Comparison of ENCODE assay signal across 15 cellular contexts in genomic region chr22:21623402-21623970, GRCh38. TPM values are rescaled to one million over a fixed set of nuclear protein-coding genes. Genes with fewer than 3 reads are reported as not detected.
DNase-seq lines count a peak whose midpoint lies in the region; ATAC-seq, FAIRE-seq and TF ChIP-seq lines count a peak whose summit lies in the region.
"Had no signal": no experiment of that assay in that cellular context is flagged by ENCODE, and none has a peak within 500 bp of the region (broad histone marks: within the 10 kb centered on the region; RNA-seq: fewer than 3 reads in every experiment).

No MANE protein-coding gene starts in this region.

- H3K4me3 ChIP-seq in HCT116 (replicated peaks in 1 of 2; ENCODE audit: low read depth in 1 of 2, low read length in 2 of 2) (no peak overlapping the region), K562 (no peak overlapping the region)
- H3K4me3 ChIP-seq: heart right ventricle, uterus had no signal

- H3K27me3 ChIP-seq in HCT116 (ENCODE audit: insufficient read depth, low read length): no peaks in the 10 kb centered on the region
- H3K27me3 ChIP-seq in K562 (ENCODE audit: control insufficient read depth in 2 of 2, insufficient read depth in 2 of 2, low read length in 2 of 2): no peaks in the 10 kb centered on the region
- H3K27me3 ChIP-seq: heart right ventricle, uterus had no signal

- peak overlapping the region; percentile 89; the same call in 1 of the 2 replicates for H3K27ac ChIP-seq in 22Rv1
- peak overlapping the region; percentile 7; the same call in 1 of the 2 replicates for H3K27ac ChIP-seq in HCT116 (ENCODE audit: low read depth, low read length)
- H3K27ac ChIP-seq in K562 (ENCODE audit: extremely low read depth, low read depth, low read length): no peak overlapping the region
- H3K27ac ChIP-seq: uterus had no signal

- no peaks in the 10 kb centered on the region for H3K9me3 ChIP-seq in HCT116 (ENCODE audit: control insufficient read depth in 1 of 2, insufficient read depth in 1 of 2, low read depth in 1 of 2, low read length in 2 of 2)
- no peaks in the 10 kb centered on the region for H3K9me3 ChIP-seq in K562 (replicated peaks; ENCODE audit: control insufficient read depth, insufficient read depth, low read depth, low read length)
- H3K9me3 ChIP-seq: heart right ventricle, uterus had no signal

- WGBS in K562 (ENCODE audit: insufficient coverage, low coverage, missing lambda C conversion rate): 88% methylated on average over 11 of the region's 11 CpGs

- peaks cover 14% of the 10 kb centered on the region for H3K36me3 Mint-ChIP-seq in nephron progenitor cell (ENCODE audit: low read depth)
- H3K36me3 Mint-ChIP-seq in activated T-helper 1 cell treated with anti-CD3 and anti-CD28 coated beads, Interleukin-12 subunit alpha, Interleukin-12 subunit beta, Interleukin-2, Interleukin-4 antibody, amounts not matched to agents 30 ng/mL and 10 ng/mL and 1 ng/mL, durations not matched to agents 14 hours and 24 hours and 36 hours (ENCODE audit: low read depth): peaks cover 27% of the 10 kb centered on the region

- no peaks in the 10 kb centered on the region for H3K9me2 ChIP-seq in HCT116 (ENCODE audit: insufficient read depth)

- H3K4me2 ChIP-seq in HCT116 (ENCODE audit: low read length): no peak overlapping the region
- no peak overlapping the region for H3K4me2 ChIP-seq in K562 (ENCODE audit: insufficient read depth, low read length)

- no peak overlapping the region for H3K9ac ChIP-seq in HCT116 (ENCODE audit: low read length)
- H3K9ac ChIP-seq in K562 (ENCODE audit: insufficient read depth in 1 of 2, low read depth in 2 of 2, low read length in 2 of 2): peak overlapping the region in 1 of 2 experiments; percentile 58; a peak in 2 of 4 replicates

- CTCF ChIA-PET in HCT116 (lab: Charles Lee): interaction anchor here (0.7 to 3.2 kb wide), 3 partner anchors 9 to 21 kb away, joined by 3 to 16 read pairs (median 3); partner anchors contain the start of genes CCDC116 and SDF2L1
- CTCF ChIA-PET in K562 (lab: Yijun Ruan, JAX; ENCODE audit: low intra/inter-chr PET ratio): interaction anchor here (0.8 to 2.6 kb wide), 2 partner anchors 19 to 24 kb away, joined by 4 to 40 read pairs; partner anchors contain the start of gene SDF2L1

- no peaks in the 10 kb centered on the region for H3K27me3 Mint-ChIP-seq in nephron progenitor cell (ENCODE audit: low read depth, poor library complexity)
- H3K27me3 Mint-ChIP-seq in activated T-helper 1 cell treated with anti-CD3 and anti-CD28 coated beads, Interleukin-12 subunit alpha, Interleukin-12 subunit beta, Interleukin-2, Interleukin-4 antibody, amounts not matched to agents 30 ng/mL and 10 ng/mL and 1 ng/mL, durations not matched to agents 14 hours and 24 hours and 36 hours (ENCODE audit: insufficient read depth): no peaks in the 10 kb centered on the region
- H3K27me3 Mint-ChIP-seq: activated naive CD8-positive, alpha-beta T cell treated with anti-CD3 and anti-CD28 coated beads, Interleukin-2, amount 10 ng/mL, durations not matched to agents 7 days and 5 days; B cell had no signal

- intact Hi-C loops in HCT116 (cut with micrococcal nuclease): no loop called here
- intact Hi-C loops in K562 (cut with micrococcal nuclease): no loop called here
- intact Hi-C loops in activated T-helper 1 cell treated with anti-CD3 and anti-CD28 coated beads, Interleukin-12 subunit alpha, Interleukin-12 subunit beta, Interleukin-2, Interleukin-4 antibody, amounts not matched to agents 30 ng/mL and 10 ng/mL and 1 ng/mL, durations not matched to agents 14 hours and 24 hours and 36 hours (cut with micrococcal nuclease): no loop called here

- peaks cover 60% of the 10 kb centered on the region for H3K4me1 Mint-ChIP-seq in nephron progenitor cell
- peaks cover 25% of the 10 kb centered on the region for H3K4me1 Mint-ChIP-seq in activated T-helper 1 cell treated with anti-CD3 and anti-CD28 coated beads, Interleukin-12 subunit alpha, Interleukin-12 subunit beta, Interleukin-2, Interleukin-4 antibody, amounts not matched to agents 30 ng/mL and 10 ng/mL and 1 ng/mL, durations not matched to agents 14 hours and 24 hours and 36 hours (ENCODE audit: low read depth)

- peaks cover 41% of the 10 kb centered on the region for H3K9me1 ChIP-seq in K562 (ENCODE audit: control insufficient read depth, insufficient read depth, low read length)

- no peaks in the 10 kb centered on the region for H3K9me3 Mint-ChIP-seq in nephron progenitor cell
- H3K9me3 Mint-ChIP-seq in activated T-helper 1 cell treated with anti-CD3 and anti-CD28 coated beads, Interleukin-12 subunit alpha, Interleukin-12 subunit beta, Interleukin-2, Interleukin-4 antibody, amounts not matched to agents 30 ng/mL and 10 ng/mL and 1 ng/mL, durations not matched to agents 14 hours and 24 hours and 36 hours: no peaks in the 10 kb centered on the region
- H3K9me3 Mint-ChIP-seq: activated naive CD8-positive, alpha-beta T cell treated with anti-CD3 and anti-CD28 coated beads, Interleukin-2, amount 10 ng/mL, durations not matched to agents 7 days and 5 days had no signal

- BruUV-seq in HCT116 (replicated peaks; lab: Mats Ljungman, UMichigan) (no TSS peak), K562 (replicated peaks; lab: Mats Ljungman, UMichigan) (no TSS peak)

- peaks cover 76% of the 10 kb centered on the region for H3K79me2 ChIP-seq in HCT116 (ENCODE audit: insufficient read depth, low read length)
- H3K79me2 ChIP-seq in K562 (ENCODE audit: control insufficient read depth, insufficient read depth, low read length): peaks cover 94% of the 10 kb centered on the region

- TF ChIP-seq CTCF in 22Rv1 (IDR thresholded peaks at IDR 0.05): no peak
- TF ChIP-seq CTCF in HCT116 (IDR thresholded peaks at IDR 0.05 in 2 of 3, conservative IDR thresholded peaks at IDR 0.05 in 1 of 3; ENCODE audit: borderline replicate concordance in 1 of 3, insufficient read depth in 1 of 3, low read depth in 2 of 3, low read length in 2 of 3): no peak
- TF ChIP-seq CTCF in K562 (IDR thresholded peaks at IDR 0.05 in 2 of 3, conservative IDR thresholded peaks at IDR 0.05 in 1 of 3; ENCODE audit: insufficient read depth in 2 of 3, low read depth in 1 of 3, low read length in 3 of 3): no peak
- no peak for TF ChIP-seq CTCF in nephron progenitor cell (IDR thresholded peaks at IDR 0.05)

- TF ChIP-seq RAD21 in HCT116 (IDR thresholded peaks at IDR 0.05; ENCODE audit: low read depth): no peak
- TF ChIP-seq RAD21 in K562 (CRISPR knock-in tag; conservative IDR thresholded peaks at IDR 0.05 in 1 of 2, IDR thresholded peaks at IDR 0.05 in 1 of 2): no peak

- DNase-seq in HCT116 (ENCODE audit: low read depth, low spot score): no peak
- no peak for DNase-seq in K562 (ENCODE audit: extremely low read depth in 1 of 4, low spot score in 3 of 4)
- no peak for DNase-seq in nephron progenitor cell
- DNase-seq in activated T-helper 1 cell treated with anti-CD3 and anti-CD28 coated beads, Interleukin-12 subunit alpha, Interleukin-12 subunit beta, Interleukin-2, Interleukin-4 antibody, amounts not matched to agents 30 ng/mL and 10 ng/mL and 1 ng/mL, durations not matched to agents 14 hours and 24 hours and 36 hours (ENCODE audit: low spot score): no peak
- no peak for DNase-seq in NAMALWA (ENCODE audit: low spot score)
- no peak for DNase-seq in DMS114 treated with DMSO at 0.1 percent for 48 hours (lab: John Stamatoyannopoulos, UW; ENCODE audit: unreplicated experiment)
- no peak for DNase-seq in CD1c-positive myeloid dendritic cell (ENCODE audit: extremely low spot score)
- DNase-seq: NCI-H2171, uterus had no signal

- peak overlapping the region; percentile 95 for H3K27ac Mint-ChIP-seq in nephron progenitor cell
- H3K27ac Mint-ChIP-seq in activated T-helper 1 cell treated with anti-CD3 and anti-CD28 coated beads, Interleukin-12 subunit alpha, Interleukin-12 subunit beta, Interleukin-2, Interleukin-4 antibody, amounts not matched to agents 30 ng/mL and 10 ng/mL and 1 ng/mL, durations not matched to agents 14 hours and 24 hours and 36 hours: no peak overlapping the region

- no peak for ATAC-seq in HCT116
- ATAC-seq in K562: no peak

- H3K4me1 ChIP-seq in HCT116 (ENCODE audit: control insufficient read depth in 1 of 2, insufficient read depth in 2 of 2, low read length in 2 of 2) (peaks cover 5 to 19% of the 10 kb centered on the region in 2 experiments), K562 (replicated peaks in 1 of 2; ENCODE audit: control insufficient read depth in 2 of 2, insufficient read depth in 2 of 2, low read length in 2 of 2) (peaks cover 31 to 62% of the 10 kb centered on the region in 2 experiments)

- no peak for FAIRE-seq in K562 (lab: Jason Lieb, UNC)

- RAD21 ChIA-PET in HCT116 (lab: Charles Lee; ENCODE audit: low non-redundant PET in 1 of 2, low total read pairs in 2 of 2, uncharacterized antibody in 2 of 2, unreplicated experiment in 2 of 2): no interaction called here

- TF ChIP-seq POLR2A in HCT116 (IDR thresholded peaks at IDR 0.05; ENCODE audit: borderline replicate concordance, extremely low read depth, insufficient read depth, insufficient read length) (no peak), K562 (conservative IDR thresholded peaks at IDR 0.05) (no peak)

- H4K20me1 ChIP-seq in HCT116 (ENCODE audit: insufficient read depth) (no peaks in the 10 kb centered on the region), K562 (replicated peaks; ENCODE audit: control insufficient read depth, insufficient read depth, low read length) (peaks cover 80% of the 10 kb centered on the region)

- no peak overlapping the region for H3K4me3 Mint-ChIP-seq in nephron progenitor cell
- H3K4me3 Mint-ChIP-seq in activated T-helper 1 cell treated with anti-CD3 and anti-CD28 coated beads, Interleukin-12 subunit alpha, Interleukin-12 subunit beta, Interleukin-2, Interleukin-4 antibody, amounts not matched to agents 30 ng/mL and 10 ng/mL and 1 ng/mL, durations not matched to agents 14 hours and 24 hours and 36 hours: no peak overlapping the region
- H3K4me3 Mint-ChIP-seq: activated naive CD8-positive, alpha-beta T cell treated with anti-CD3 and anti-CD28 coated beads, Interleukin-2, amount 10 ng/mL, durations not matched to agents 7 days and 5 days; B cell had no signal

- no peak for TF ChIP-seq EP300 in K562 (IDR thresholded peaks at IDR 0.05; ENCODE audit: low read length)

- H2AFZ ChIP-seq in HCT116 (ENCODE audit: low read depth, low read length, poor library complexity, severe bottlenecking) (no peak overlapping the region), K562 (ENCODE audit: low read depth, low read length) (no peak overlapping the region)

- POLR2A ChIA-PET in HCT116 (lab: Charles Lee): no interaction called here
- POLR2A ChIA-PET in K562 (lab: Yijun Ruan, JAX): interaction anchor here (0.7 to 76.8 kb wide), 9 partner anchors 4 to 343 kb away, joined by 3 to 4622 read pairs (median 6); partner anchors contain the start of genes CCDC116, PPIL2, SDF2L1 and YDJC

- in situ Hi-C loops in K562 (cut with MboI): no loop called here

- H3K36me3 ChIP-seq in HCT116 (ENCODE audit: control insufficient read depth in 1 of 2, insufficient read depth in 2 of 2, low read length in 2 of 2) (peaks cover 0 to 33% of the 10 kb centered on the region in 2 experiments; a peak in 1 of 4 replicates), K562 (ENCODE audit: control insufficient read depth, insufficient read depth, low read length) (peaks cover 94% of the 10 kb centered on the region)
- H3K36me3 ChIP-seq: uterus had no signal

RNA-seq across cellular contexts. Expression of gene YDJC, which starts 6.3 kb away (rescaled TPM):
- 78.3 TPM for total RNA-seq in HCT116 (2021; ENCODE audit: unreplicated experiment)
- polyA plus RNA-seq in HCT116 (2012): 65.4 and 68.8 TPM in 2 replicates
- total RNA-seq in K562 (2011; cell fraction: chromatin; rRNA removed; ENCODE audit: low replicate concordance): 121 and 504 TPM in 2 replicates
- total RNA-seq in K562 (2011; cell fraction: nucleolus; rRNA removed): 857 and 885 TPM in 2 replicates
- 325 and 370 TPM in 2 replicates for total RNA-seq in K562 (2011; cell fraction: nucleoplasm; rRNA removed)
- total RNA-seq in K562 (2014; rRNA removed): 871 and 1,007 TPM in 2 replicates
- total RNA-seq in K562 (2014; rRNA removed; fragmentation: Illumina TruSeq; extraction: Trizol): 69.0 and 87.5 TPM in 2 replicates
- 164 and 196 TPM in 2 replicates for total RNA-seq in K562 (2015; rRNA removed; fragmentation: Illumina TruSeq; extraction: Trizol)
- 626 and 641 TPM in 2 replicates for total RNA-seq in K562 (2021)
- polyA plus RNA-seq in K562 (2011; rRNA removed): 203 and 277 TPM in 2 replicates
- polyA plus RNA-seq in K562 (2011; cell fraction: cytosol; rRNA removed): 382 and 1,449 TPM in 2 replicates
- polyA plus RNA-seq in K562 (2011; cell fraction: nucleus; rRNA removed): 629 and 1,089 TPM in 2 replicates
- polyA plus RNA-seq in K562 (2012): 282 and 288 TPM in 2 replicates
- 106 and 159 TPM in 2 replicates for polyA plus RNA-seq in K562 (2014; fragmentation: Illumina TruSeq; extraction: Trizol)
- polyA plus RNA-seq in K562 (2014; fragmentation: Nextera tagmentation; extraction: Ambion mirVana): 10 to 100 TPM; 13.5 to 23.5 TPM
- 707 and 732 TPM in 2 replicates for polyA plus RNA-seq in K562 (2014; rRNA removed)
- 35.0 and 44.2 TPM in 2 replicates for polyA minus RNA-seq in K562 (2011; rRNA and poly(A)+ RNA removed)
- polyA minus RNA-seq in K562 (2011; cell fraction: cytosol; rRNA and poly(A)+ RNA removed): 212 and 264 TPM in 2 replicates
- polyA minus RNA-seq in K562 (2011; cell fraction: nucleus; rRNA and poly(A)+ RNA removed): 294 and 313 TPM in 2 replicates
- 51.7 and 51.8 TPM in 2 replicates for total RNA-seq in activated T-helper 1 cell treated with anti-CD3 and anti-CD28 coated beads, Interleukin-12 subunit alpha, Interleukin-12 subunit beta, Interleukin-2, Interleukin-4 antibody, amounts not matched to agents 30 ng/mL and 10 ng/mL and 1 ng/mL, durations not matched to agents 14 hours and 24 hours and 36 hours

RNA-seq across cellular contexts. Expression of gene CCDC116, which starts 9.1 kb away (rescaled TPM):
- total RNA-seq in HCT116 (2021; ENCODE audit: unreplicated experiment) (0.66 TPM), K562 (2014; rRNA removed) (9.3 and 13.6 TPM in 2 replicates), K562 (2014; rRNA removed; fragmentation: Illumina TruSeq; extraction: Trizol) (2.1 and 2.8 TPM in 2 replicates), K562 (2015; rRNA removed; fragmentation: Illumina TruSeq; extraction: Trizol) (4.7 and 5.2 TPM in 2 replicates), K562 (2021) (11.3 and 15.6 TPM in 2 replicates)
- 0.19 and 0.40 TPM in 2 replicates for polyA plus RNA-seq in HCT116 (2012)
- total RNA-seq in K562 (2011; cell fraction: chromatin; rRNA removed; ENCODE audit: low replicate concordance): 11.2 and 34.3 TPM in 2 replicates
- total RNA-seq in K562 (2011; cell fraction: nucleolus; rRNA removed): 28.7 and 33.9 TPM in 2 replicates
- 18.1 and 19.5 TPM in 2 replicates for total RNA-seq in K562 (2011; cell fraction: nucleoplasm; rRNA removed)
- polyA plus RNA-seq in K562 (2011; rRNA removed) (1.6 and 2.1 TPM in 2 replicates), K562 (2014; fragmentation: Illumina TruSeq; extraction: Trizol) (6.3 and 8.9 TPM in 2 replicates), K562 (2014; fragmentation: Nextera tagmentation; extraction: Ambion mirVana) (1 to 10 TPM; 1.6 to 2.3 TPM), K562 (2014; rRNA removed) (7.1 and 8.6 TPM in 2 replicates)
- polyA plus RNA-seq in K562 (2011; cell fraction: cytosol; rRNA removed): 1.8 and 5.8 TPM in 2 replicates
- 6.5 and 19.5 TPM in 2 replicates for polyA plus RNA-seq in K562 (2011; cell fraction: nucleus; rRNA removed)
- polyA plus RNA-seq in K562 (2012): 5.2 and 6.4 TPM in 2 replicates
- polyA minus RNA-seq in K562 (2011; rRNA and poly(A)+ RNA removed): 1.3 and 1.8 TPM in 2 replicates
- 1.5 and 3.9 TPM in 2 replicates for polyA minus RNA-seq in K562 (2011; cell fraction: cytosol; rRNA and poly(A)+ RNA removed)
- polyA minus RNA-seq in K562 (2011; cell fraction: nucleus; rRNA and poly(A)+ RNA removed): 8.3 and 12.3 TPM in 2 replicates
- 0.54 and 0.73 TPM in 2 replicates for total RNA-seq in activated T-helper 1 cell treated with anti-CD3 and anti-CD28 coated beads, Interleukin-12 subunit alpha, Interleukin-12 subunit beta, Interleukin-2, Interleukin-4 antibody, amounts not matched to agents 30 ng/mL and 10 ng/mL and 1 ng/mL, durations not matched to agents 14 hours and 24 hours and 36 hours
- total RNA-seq: lung microvascular endothelial cell, PC-3 had no signal

RNA-seq across cellular contexts. Expression of gene SDF2L1, which starts 18.6 kb away (rescaled TPM):
- total RNA-seq in HCT116 (2021; ENCODE audit: unreplicated experiment): 86.2 TPM
- polyA plus RNA-seq in HCT116 (2012): 66.8 and 101 TPM in 2 replicates
- 72.2 and 221 TPM in 2 replicates for total RNA-seq in K562 (2011; cell fraction: chromatin; rRNA removed; ENCODE audit: low replicate concordance)
- 489 and 555 TPM in 2 replicates for total RNA-seq in K562 (2011; cell fraction: nucleolus; rRNA removed)
- 263 and 279 TPM in 2 replicates for total RNA-seq in K562 (2011; cell fraction: nucleoplasm; rRNA removed)
- 894 and 989 TPM in 2 replicates for total RNA-seq in K562 (2014; rRNA removed)
- 41.9 and 82.9 TPM in 2 replicates for total RNA-seq in K562 (2014; rRNA removed; fragmentation: Illumina TruSeq; extraction: Trizol)
- total RNA-seq in K562 (2015; rRNA removed; fragmentation: Illumina TruSeq; extraction: Trizol): 135 and 153 TPM in 2 replicates
- 551 and 557 TPM in 2 replicates for total RNA-seq in K562 (2021)
- 124 and 218 TPM in 2 replicates for polyA plus RNA-seq in K562 (2011; rRNA removed)
- 273 and 603 TPM in 2 replicates for polyA plus RNA-seq in K562 (2011; cell fraction: cytosol; rRNA removed)
- polyA plus RNA-seq in K562 (2011; cell fraction: nucleus; rRNA removed): 110 and 123 TPM in 2 replicates
- 384 and 632 TPM in 2 replicates for polyA plus RNA-seq in K562 (2012)
- 33.8 and 82.2 TPM in 2 replicates for polyA plus RNA-seq in K562 (2014; fragmentation: Illumina TruSeq; extraction: Trizol)
- 10 to 100 TPM; 15.1 to 34.8 TPM for polyA plus RNA-seq in K562 (2014; fragmentation: Nextera tagmentation; extraction: Ambion mirVana)
- 666 and 827 TPM in 2 replicates for polyA plus RNA-seq in K562 (2014; rRNA removed)
- polyA minus RNA-seq in K562 (2011; rRNA and poly(A)+ RNA removed): 50.1 and 80.5 TPM in 2 replicates
- 107 and 114 TPM in 2 replicates for polyA minus RNA-seq in K562 (2011; cell fraction: cytosol; rRNA and poly(A)+ RNA removed)
- polyA minus RNA-seq in K562 (2011; cell fraction: nucleus; rRNA and poly(A)+ RNA removed): 37.7 and 69.6 TPM in 2 replicates
- total RNA-seq in activated T-helper 1 cell treated with anti-CD3 and anti-CD28 coated beads, Interleukin-12 subunit alpha, Interleukin-12 subunit beta, Interleukin-2, Interleukin-4 antibody, amounts not matched to agents 30 ng/mL and 10 ng/mL and 1 ng/mL, durations not matched to agents 14 hours and 24 hours and 36 hours: 98.8 and 100 TPM in 2 replicates

RNA-seq across cellular contexts. Expression of gene PPIL2, which starts 42.3 kb away (rescaled TPM):
- 46.1 TPM for total RNA-seq in HCT116 (2021; ENCODE audit: unreplicated experiment)
- 34.7 and 35.2 TPM in 2 replicates for polyA plus RNA-seq in HCT116 (2012)
- total RNA-seq in K562 (2011; cell fraction: chromatin; rRNA removed; ENCODE audit: low replicate concordance): 1,132 and 1,539 TPM in 2 replicates
- 736 and 826 TPM in 2 replicates for total RNA-seq in K562 (2011; cell fraction: nucleolus; rRNA removed)
- total RNA-seq in K562 (2011; cell fraction: nucleoplasm; rRNA removed): 718 and 814 TPM in 2 replicates
- total RNA-seq in K562 (2014; rRNA removed): 174 and 195 TPM in 2 replicates
- total RNA-seq in K562 (2014; rRNA removed; fragmentation: Illumina TruSeq; extraction: Trizol): 104 and 115 TPM in 2 replicates
- total RNA-seq in K562 (2015; rRNA removed; fragmentation: Illumina TruSeq; extraction: Trizol): 170 and 172 TPM in 2 replicates
- 251 and 267 TPM in 2 replicates for total RNA-seq in K562 (2021)
- 193 and 247 TPM in 2 replicates for polyA plus RNA-seq in K562 (2011; rRNA removed)
- 143 and 211 TPM in 2 replicates for polyA plus RNA-seq in K562 (2011; cell fraction: cytosol; rRNA removed)
- 801 and 951 TPM in 2 replicates for polyA plus RNA-seq in K562 (2011; cell fraction: nucleus; rRNA removed)
- polyA plus RNA-seq in K562 (2012): 185 and 193 TPM in 2 replicates
- polyA plus RNA-seq in K562 (2014; fragmentation: Illumina TruSeq; extraction: Trizol): 250 and 261 TPM in 2 replicates
- polyA plus RNA-seq in K562 (2014; fragmentation: Nextera tagmentation; extraction: Ambion mirVana): 10 to 100 TPM; 13.2 to 28.8 TPM
- polyA plus RNA-seq in K562 (2014; rRNA removed): 268 and 298 TPM in 2 replicates
- 228 and 271 TPM in 2 replicates for polyA minus RNA-seq in K562 (2011; rRNA and poly(A)+ RNA removed)
- polyA minus RNA-seq in K562 (2011; cell fraction: cytosol; rRNA and poly(A)+ RNA removed): 95.6 and 98.4 TPM in 2 replicates
- 325 and 509 TPM in 2 replicates for polyA minus RNA-seq in K562 (2011; cell fraction: nucleus; rRNA and poly(A)+ RNA removed)
- total RNA-seq in activated T-helper 1 cell treated with anti-CD3 and anti-CD28 coated beads, Interleukin-12 subunit alpha, Interleukin-12 subunit beta, Interleukin-2, Interleukin-4 antibody, amounts not matched to agents 30 ng/mL and 10 ng/mL and 1 ng/mL, durations not matched to agents 14 hours and 24 hours and 36 hours: 53.1 and 53.3 TPM in 2 replicates

RNA-seq across cellular contexts. Expression of gene UBE2L3, which starts 56.0 kb away (rescaled TPM):
- 55.6 TPM for total RNA-seq in HCT116 (2021; ENCODE audit: unreplicated experiment)
- polyA plus RNA-seq in HCT116 (2012): 27.8 and 39.1 TPM in 2 replicates
- 76.2 and 94.2 TPM in 2 replicates for total RNA-seq in K562 (2011; cell fraction: chromatin; rRNA removed; ENCODE audit: low replicate concordance)
- 66.2 and 75.7 TPM in 2 replicates for total RNA-seq in K562 (2011; cell fraction: nucleolus; rRNA removed)
- total RNA-seq in K562 (2011; cell fraction: nucleoplasm; rRNA removed): 78.4 and 92.8 TPM in 2 replicates
- total RNA-seq in K562 (2014; rRNA removed): 215 and 275 TPM in 2 replicates
- total RNA-seq in K562 (2014; rRNA removed; fragmentation: Illumina TruSeq; extraction: Trizol): 285 and 298 TPM in 2 replicates
- total RNA-seq in K562 (2015; rRNA removed; fragmentation: Illumina TruSeq; extraction: Trizol): 335 and 354 TPM in 2 replicates
- total RNA-seq in K562 (2021): 240 TPM in 2 replicates
- 206 and 218 TPM in 2 replicates for polyA plus RNA-seq in K562 (2011; rRNA removed)
- polyA plus RNA-seq in K562 (2011; cell fraction: cytosol; rRNA removed): 145 and 195 TPM in 2 replicates
- 56.6 and 72.9 TPM in 2 replicates for polyA plus RNA-seq in K562 (2011; cell fraction: nucleus; rRNA removed)
- 253 and 378 TPM in 2 replicates for polyA plus RNA-seq in K562 (2012)
- 493 and 580 TPM in 2 replicates for polyA plus RNA-seq in K562 (2014; fragmentation: Illumina TruSeq; extraction: Trizol)
- polyA plus RNA-seq in K562 (2014; fragmentation: Nextera tagmentation; extraction: Ambion mirVana): 100 to 1,000 TPM; 575 to 625 TPM
- polyA plus RNA-seq in K562 (2014; rRNA removed): 266 and 269 TPM in 2 replicates
- 172 and 189 TPM in 2 replicates for polyA minus RNA-seq in K562 (2011; rRNA and poly(A)+ RNA removed)
- 89.8 and 112 TPM in 2 replicates for polyA minus RNA-seq in K562 (2011; cell fraction: cytosol; rRNA and poly(A)+ RNA removed)
- 25.2 and 45.9 TPM in 2 replicates for polyA minus RNA-seq in K562 (2011; cell fraction: nucleus; rRNA and poly(A)+ RNA removed)
- 58.3 and 62.4 TPM in 2 replicates for total RNA-seq in activated T-helper 1 cell treated with anti-CD3 and anti-CD28 coated beads, Interleukin-12 subunit alpha, Interleukin-12 subunit beta, Interleukin-2, Interleukin-4 antibody, amounts not matched to agents 30 ng/mL and 10 ng/mL and 1 ng/mL, durations not matched to agents 14 hours and 24 hours and 36 hours
